Comparison of ENCODE assay signal across 1 cellular context in the genomic region with DNA sequence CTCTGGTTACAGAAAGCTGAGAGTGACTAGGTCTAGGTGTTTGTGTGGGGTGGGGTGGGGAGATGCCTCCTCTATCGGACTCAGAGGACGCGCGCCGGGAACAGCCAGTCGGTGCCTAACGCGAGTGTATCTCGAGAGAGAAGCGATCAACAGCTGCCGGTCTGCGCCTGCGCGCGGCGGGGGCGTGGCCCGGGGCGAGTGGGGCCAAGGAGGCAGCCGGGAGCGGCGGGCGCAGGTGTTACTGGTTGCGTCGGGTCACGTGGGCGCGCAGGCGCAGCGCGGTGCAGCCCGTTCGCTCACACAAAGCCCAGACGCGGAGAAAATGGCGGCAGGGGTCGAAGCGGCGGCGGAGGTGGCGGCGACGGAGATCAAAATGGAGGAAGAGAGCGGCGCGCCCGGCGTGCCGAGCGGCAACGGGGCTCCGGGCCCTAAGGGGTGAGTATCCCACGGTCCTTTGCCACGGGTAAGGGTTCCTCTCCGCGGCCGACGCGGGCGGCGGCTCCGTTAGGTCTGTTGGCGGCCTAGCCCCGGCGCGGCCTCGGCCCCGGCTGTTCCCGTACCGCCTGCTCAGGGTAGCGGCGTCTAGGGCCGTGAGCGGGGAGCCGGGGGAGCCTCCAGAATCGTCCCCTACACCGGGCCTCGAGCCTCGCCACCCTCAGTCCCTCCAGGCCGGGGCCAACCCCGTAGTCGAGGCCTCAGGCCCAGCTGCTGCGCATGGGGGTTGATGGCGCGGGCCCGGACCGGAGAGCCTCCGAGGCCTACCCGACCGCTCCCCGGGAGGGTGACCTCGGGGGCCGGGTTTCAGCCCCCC.
TF ChIP-seq lines count a peak whose summit lies in the region.

A gene with protein sequence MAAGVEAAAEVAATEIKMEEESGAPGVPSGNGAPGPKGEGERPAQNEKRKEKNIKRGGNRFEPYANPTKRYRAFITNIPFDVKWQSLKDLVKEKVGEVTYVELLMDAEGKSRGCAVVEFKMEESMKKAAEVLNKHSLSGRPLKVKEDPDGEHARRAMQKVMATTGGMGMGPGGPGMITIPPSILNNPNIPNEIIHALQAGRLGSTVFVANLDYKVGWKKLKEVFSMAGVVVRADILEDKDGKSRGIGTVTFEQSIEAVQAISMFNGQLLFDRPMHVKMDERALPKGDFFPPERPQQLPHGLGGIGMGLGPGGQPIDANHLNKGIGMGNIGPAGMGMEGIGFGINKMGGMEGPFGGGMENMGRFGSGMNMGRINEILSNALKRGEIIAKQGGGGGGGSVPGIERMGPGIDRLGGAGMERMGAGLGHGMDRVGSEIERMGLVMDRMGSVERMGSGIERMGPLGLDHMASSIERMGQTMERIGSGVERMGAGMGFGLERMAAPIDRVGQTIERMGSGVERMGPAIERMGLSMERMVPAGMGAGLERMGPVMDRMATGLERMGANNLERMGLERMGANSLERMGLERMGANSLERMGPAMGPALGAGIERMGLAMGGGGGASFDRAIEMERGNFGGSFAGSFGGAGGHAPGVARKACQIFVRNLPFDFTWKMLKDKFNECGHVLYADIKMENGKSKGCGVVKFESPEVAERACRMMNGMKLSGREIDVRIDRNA (plus strand): TSS at position 299 of the 811 bp plus-strand sequence. CDS start 24 bp downstream, at position 323.

TF ChIP-seq in HepG2, 621 proteins besides CTCF, POLR2A, EP300 and RAD21 (continued from another document and continues in another):
- TF ChIP-seq ZBTB33 (CRISPR knock-in tag; IDR thresholded peaks at IDR 0.05) (no peak), NPAS2 (CRISPR knock-in tag; IDR thresholded peaks at IDR 0.05; ENCODE audit: borderline replicate concordance) (no peak), ZNF572 (CRISPR knock-in tag; IDR thresholded peaks at IDR 0.05) (no peak), SKIL (CRISPR knock-in tag; IDR thresholded peaks at IDR 0.05; ENCODE audit: borderline replicate concordance) (no peak), CBFB (CRISPR knock-in tag; IDR thresholded peaks at IDR 0.05) (peak; percentile 39; the same call in 1 of the 2 replicates), ZNF124 (CRISPR knock-in tag; IDR thresholded peaks at IDR 0.05) (no peak), GATAD2A (CRISPR knock-in tag; IDR thresholded peaks at IDR 0.05) (peak; percentile 26; the same call in 1 of the 2 replicates), ZNF407 (CRISPR knock-in tag; IDR thresholded peaks at IDR 0.05; ENCODE audit: not compliant biosample characterization) (no peak), MEIS1 (CRISPR knock-in tag; IDR thresholded peaks at IDR 0.05; ENCODE audit: borderline replicate concordance) (no peak), CREM (IDR thresholded peaks at IDR 0.05) (no peak), CREM (CRISPR knock-in tag; IDR thresholded peaks at IDR 0.05) (no peak), ZBTB44 (CRISPR knock-in tag; IDR thresholded peaks at IDR 0.05) (no peak), AKAP8 (CRISPR knock-in tag; IDR thresholded peaks at IDR 0.05) (no peak), MTERF4 (CRISPR knock-in tag; IDR thresholded peaks at IDR 0.05) (peak; percentile 54; the same call in 1 of the 2 replicates), BCL6 (CRISPR knock-in tag; IDR thresholded peaks at IDR 0.05) (no peak)
- TF ChIP-seq, protein P1, sequence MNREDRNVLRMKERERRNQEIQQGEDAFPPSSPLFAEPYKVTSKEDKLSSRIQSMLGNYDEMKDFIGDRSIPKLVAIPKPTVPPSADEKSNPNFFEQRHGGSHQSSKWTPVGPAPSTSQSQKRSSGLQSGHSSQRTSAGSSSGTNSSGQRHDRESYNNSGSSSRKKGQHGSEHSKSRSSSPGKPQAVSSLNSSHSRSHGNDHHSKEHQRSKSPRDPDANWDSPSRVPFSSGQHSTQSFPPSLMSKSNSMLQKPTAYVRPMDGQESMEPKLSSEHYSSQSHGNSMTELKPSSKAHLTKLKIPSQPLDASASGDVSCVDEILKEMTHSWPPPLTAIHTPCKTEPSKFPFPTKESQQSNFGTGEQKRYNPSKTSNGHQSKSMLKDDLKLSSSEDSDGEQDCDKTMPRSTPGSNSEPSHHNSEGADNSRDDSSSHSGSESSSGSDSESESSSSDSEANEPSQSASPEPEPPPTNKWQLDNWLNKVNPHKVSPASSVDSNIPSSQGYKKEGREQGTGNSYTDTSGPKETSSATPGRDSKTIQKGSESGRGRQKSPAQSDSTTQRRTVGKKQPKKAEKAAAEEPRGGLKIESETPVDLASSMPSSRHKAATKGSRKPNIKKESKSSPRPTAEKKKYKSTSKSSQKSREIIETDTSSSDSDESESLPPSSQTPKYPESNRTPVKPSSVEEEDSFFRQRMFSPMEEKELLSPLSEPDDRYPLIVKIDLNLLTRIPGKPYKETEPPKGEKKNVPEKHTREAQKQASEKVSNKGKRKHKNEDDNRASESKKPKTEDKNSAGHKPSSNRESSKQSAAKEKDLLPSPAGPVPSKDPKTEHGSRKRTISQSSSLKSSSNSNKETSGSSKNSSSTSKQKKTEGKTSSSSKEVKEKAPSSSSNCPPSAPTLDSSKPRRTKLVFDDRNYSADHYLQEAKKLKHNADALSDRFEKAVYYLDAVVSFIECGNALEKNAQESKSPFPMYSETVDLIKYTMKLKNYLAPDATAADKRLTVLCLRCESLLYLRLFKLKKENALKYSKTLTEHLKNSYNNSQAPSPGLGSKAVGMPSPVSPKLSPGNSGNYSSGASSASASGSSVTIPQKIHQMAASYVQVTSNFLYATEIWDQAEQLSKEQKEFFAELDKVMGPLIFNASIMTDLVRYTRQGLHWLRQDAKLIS (CRISPR knock-in tag; IDR thresholded peaks at IDR 0.05): 0 out of 2 replicates have a peak, but pooled peaks have one; percentile 10
- TF ChIP-seq, protein P2, sequence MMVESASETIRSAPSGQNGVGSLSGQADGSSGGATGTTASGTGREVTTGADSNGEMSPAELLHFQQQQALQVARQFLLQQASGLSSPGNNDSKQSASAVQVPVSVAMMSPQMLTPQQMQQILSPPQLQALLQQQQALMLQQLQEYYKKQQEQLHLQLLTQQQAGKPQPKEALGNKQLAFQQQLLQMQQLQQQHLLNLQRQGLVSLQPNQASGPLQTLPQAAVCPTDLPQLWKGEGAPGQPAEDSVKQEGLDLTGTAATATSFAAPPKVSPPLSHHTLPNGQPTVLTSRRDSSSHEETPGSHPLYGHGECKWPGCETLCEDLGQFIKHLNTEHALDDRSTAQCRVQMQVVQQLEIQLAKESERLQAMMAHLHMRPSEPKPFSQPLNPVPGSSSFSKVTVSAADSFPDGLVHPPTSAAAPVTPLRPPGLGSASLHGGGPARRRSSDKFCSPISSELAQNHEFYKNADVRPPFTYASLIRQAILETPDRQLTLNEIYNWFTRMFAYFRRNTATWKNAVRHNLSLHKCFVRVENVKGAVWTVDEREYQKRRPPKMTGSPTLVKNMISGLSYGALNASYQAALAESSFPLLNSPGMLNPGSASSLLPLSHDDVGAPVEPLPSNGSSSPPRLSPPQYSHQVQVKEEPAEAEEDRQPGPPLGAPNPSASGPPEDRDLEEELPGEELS (CRISPR knock-in tag; IDR thresholded peaks at IDR 0.05): peak; percentile 37; the same call in 1 of the 2 replicates
- TF ChIP-seq, protein P3, sequence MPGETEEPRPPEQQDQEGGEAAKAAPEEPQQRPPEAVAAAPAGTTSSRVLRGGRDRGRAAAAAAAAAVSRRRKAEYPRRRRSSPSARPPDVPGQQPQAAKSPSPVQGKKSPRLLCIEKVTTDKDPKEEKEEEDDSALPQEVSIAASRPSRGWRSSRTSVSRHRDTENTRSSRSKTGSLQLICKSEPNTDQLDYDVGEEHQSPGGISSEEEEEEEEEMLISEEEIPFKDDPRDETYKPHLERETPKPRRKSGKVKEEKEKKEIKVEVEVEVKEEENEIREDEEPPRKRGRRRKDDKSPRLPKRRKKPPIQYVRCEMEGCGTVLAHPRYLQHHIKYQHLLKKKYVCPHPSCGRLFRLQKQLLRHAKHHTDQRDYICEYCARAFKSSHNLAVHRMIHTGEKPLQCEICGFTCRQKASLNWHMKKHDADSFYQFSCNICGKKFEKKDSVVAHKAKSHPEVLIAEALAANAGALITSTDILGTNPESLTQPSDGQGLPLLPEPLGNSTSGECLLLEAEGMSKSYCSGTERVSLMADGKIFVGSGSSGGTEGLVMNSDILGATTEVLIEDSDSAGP (CRISPR knock-in tag; IDR thresholded peaks at IDR 0.05; ENCODE audit: borderline replicate concordance): peak; percentile 82; the same call in 1 of the 2 replicates
